In genomic region chr19:7513809-7514642, GRCh38 we compare ENCODE assay signal across 1 cellular context.
A peak's percentile ranks its signal among the peaks of the same experiment; 100 is the strongest.
TF ChIP-seq lines count a peak whose summit lies in the region.

No MANE protein-coding gene starts in this region.

TF ChIP-seq in HepG2, 621 proteins besides CTCF, POLR2A, EP300 and RAD21:
- no peak for TF ChIP-seq ZNF30 (CRISPR knock-in tag; IDR thresholded peaks at IDR 0.05)
- TF ChIP-seq ZNF329 (CRISPR knock-in tag; IDR thresholded peaks at IDR 0.05; ENCODE audit: low read depth) = peak; percentile 97
TF ChIP-seq in HepG2: peak in this region for 1.
